In genomic region chr15:60518511-60518910, GRCh38 we compare ENCODE assay signal across 27 cellular contexts. TPM values are rescaled to one million over a fixed set of nuclear protein-coding genes. Genes with fewer than 3 reads are reported as not detected.
DNase-seq lines count a peak whose midpoint lies in the region; ATAC-seq and TF ChIP-seq lines count a peak whose summit lies in the region.
"Had no signal": no experiment of that assay in that cellular context is flagged by ENCODE, and none has a peak within 500 bp of the region (broad histone marks: within the 10 kb centered on the region; RNA-seq: fewer than 3 reads in every experiment).

No MANE protein-coding gene starts in this region.

- H3K9me3 ChIP-seq in gastrocnemius medialis, result no peaks in the 10 kb centered on the region

- H3K4me1 Mint-ChIP-seq in activated CD4-positive, alpha-beta T cell treated with anti-CD3 and anti-CD28 coated beads for 36 hours, result peaks cover 33% of the 10 kb centered on the region
- H3K4me1 Mint-ChIP-seq in activated T-helper 17 cell treated with anti-CD3 and anti-CD28 coated beads, Interleukin-2, amount 50 U/mL, for 72 hours, result peaks cover 37% of the 10 kb centered on the region

- peaks cover 23% of the 10 kb centered on the region for H3K36me3 Mint-ChIP-seq in activated CD4-positive, alpha-beta T cell treated with anti-CD3 and anti-CD28 coated beads for 36 hours (ENCODE audit: low read depth)
- H3K36me3 Mint-ChIP-seq in activated T-helper 17 cell treated with anti-CD3 and anti-CD28 coated beads, Interleukin-2, amount 50 U/mL, for 72 hours (ENCODE audit: low read depth), result peaks cover 97% of the 10 kb centered on the region
- H3K36me3 Mint-ChIP-seq: IgD-negative memory B cell, neural progenitor cell had no signal

- peak overlapping the region; percentile 33 for H3K27ac Mint-ChIP-seq in activated CD4-positive, alpha-beta T cell treated with anti-CD3 and anti-CD28 coated beads for 36 hours
- H3K27ac Mint-ChIP-seq in activated T-helper 17 cell treated with anti-CD3 and anti-CD28 coated beads, Interleukin-2, amount 50 U/mL, for 72 hours, result peak overlapping the region; percentile 6
- H3K27ac Mint-ChIP-seq: dendritic cell treated with granulocyte-macrophage colony-stimulating factor and Interleukin-4, amounts not matched to agents 40 ng/mL and 50 ng/mL, for 4 days; GM23338; IgD-negative memory B cell; memory B cell; neural progenitor cell had no signal

- no peaks in the 10 kb centered on the region for H3K9me3 Mint-ChIP-seq in activated CD4-positive, alpha-beta T cell treated with anti-CD3 and anti-CD28 coated beads for 36 hours (ENCODE audit: low read depth)
- no peaks in the 10 kb centered on the region for H3K9me3 Mint-ChIP-seq in activated T-helper 17 cell treated with anti-CD3 and anti-CD28 coated beads, Interleukin-2, amount 50 U/mL, for 72 hours
- H3K9me3 Mint-ChIP-seq: dendritic cell treated with granulocyte-macrophage colony-stimulating factor and Interleukin-4, amounts not matched to agents 40 ng/mL and 50 ng/mL, for 4 days; GM23338; IgD-negative memory B cell; memory B cell; neural progenitor cell had no signal

- peak overlapping the region; percentile 90 for H3K27ac ChIP-seq in epithelial cell of prostate
- peak overlapping the region; percentile 16 to 77 (median 68) for H3K27ac ChIP-seq in gastrocnemius medialis
- H3K27ac ChIP-seq: 22Rv1, neural progenitor cell had no signal

- no peak overlapping the region for H3K4me3 Mint-ChIP-seq in activated CD4-positive, alpha-beta T cell treated with anti-CD3 and anti-CD28 coated beads for 36 hours
- H3K4me3 Mint-ChIP-seq in activated T-helper 17 cell treated with anti-CD3 and anti-CD28 coated beads, Interleukin-2, amount 50 U/mL, for 72 hours, result no peak overlapping the region
- H3K4me3 Mint-ChIP-seq: dendritic cell treated with granulocyte-macrophage colony-stimulating factor and Interleukin-4, amounts not matched to agents 40 ng/mL and 50 ng/mL, for 4 days; GM23338; IgD-negative memory B cell; memory B cell; neural progenitor cell had no signal

- no peak overlapping the region for H3K4me3 ChIP-seq in gastrocnemius medialis
- H3K4me3 ChIP-seq: GM23338, neural progenitor cell, smooth muscle cell had no signal

- DNase-seq in activated CD4-positive, alpha-beta T cell treated with anti-CD3 and anti-CD28 coated beads for 36 hours, result no peak
- DNase-seq in activated CD4-positive, alpha-beta T cell treated with anti-CD3 and anti-CD28 coated beads for 48 hours, result no peak
- DNase-seq in epithelial cell of prostate (ENCODE audit: low read depth, low spot score) (no peak), gastrocnemius medialis (no peak), GM10266 (ENCODE audit: extremely low spot score) (no peak), DMS79 (lab: John Stamatoyannopoulos, UW) (no peak), inferior parietal cortex (ENCODE audit: extremely low spot score) (no peak)
- DNase-seq: activated CD8-positive, alpha-beta memory T cell treated with anti-CD3 and anti-CD28 coated beads for 24 hours; activated effector memory CD4-positive, alpha-beta T cell treated with anti-CD3 and anti-CD28 coated beads, Interleukin-2, amount 50 U/mL, for 16 hours; activated T-cell treated with anti-CD3 and anti-CD28 coated beads for 4 hours; C1 segment of cervical spinal cord; central memory CD4-positive, alpha-beta T cell; NCI-H1092; NCI-H187; right cardiac atrium; stimulated activated naive CD8-positive, alpha-beta T cell treated with anti-CD3 and anti-CD28 coated beads, Interleukin-15, Interleukin-2, amounts not matched to agents 100 U/mL and 50 U/mL, for 24 hours; T-helper 2 cell had no signal

- H3K36me3 ChIP-seq in gastrocnemius medialis, result peaks cover 0 to 18% of the 10 kb centered on the region in 2 donors
- H3K36me3 ChIP-seq: neural progenitor cell had no signal

- no peaks in the 10 kb centered on the region for H3K27me3 Mint-ChIP-seq in activated CD4-positive, alpha-beta T cell treated with anti-CD3 and anti-CD28 coated beads for 36 hours
- no peaks in the 10 kb centered on the region for H3K27me3 Mint-ChIP-seq in activated T-helper 17 cell treated with anti-CD3 and anti-CD28 coated beads, Interleukin-2, amount 50 U/mL, for 72 hours
- H3K27me3 Mint-ChIP-seq: dendritic cell treated with granulocyte-macrophage colony-stimulating factor and Interleukin-4, amounts not matched to agents 40 ng/mL and 50 ng/mL, for 4 days; IgD-negative memory B cell; memory B cell had no signal

- ATAC-seq in activated CD4-positive, alpha-beta T cell treated with anti-CD3 and anti-CD28 coated beads for 36 hours, result no peak
- ATAC-seq in activated T-helper 17 cell treated with anti-CD3 and anti-CD28 coated beads, Interleukin-2, amount 50 U/mL, for 72 hours (replicated peaks), result no peak
- ATAC-seq in gastrocnemius medialis, result no peak
- ATAC-seq: GM23338; left lobe of liver; right cardiac atrium; stimulated activated naive CD8-positive, alpha-beta T cell treated with anti-CD3 and anti-CD28 coated beads, Interleukin-15, Interleukin-2, amounts not matched to agents 100 U/mL and 50 U/mL, for 24 hours had no signal

- POLR2A ChIA-PET in activated CD4-positive, alpha-beta T cell treated with anti-CD3 and anti-CD28 coated beads for 36 hours (lab: Charles Lee), result interaction anchor here (0.9 kb wide), 1 partner anchor 12 kb away, joined by 4 read pairs; no protein-coding TSS in a partner anchor

- TF ChIP-seq POLR2A in gastrocnemius medialis (IDR thresholded peaks at IDR 0.05), result no peak

- H3K4me1 ChIP-seq in gastrocnemius medialis, result peaks cover 14 to 16% of the 10 kb centered on the region in 2 donors
- H3K4me1 ChIP-seq: parathyroid adenoma had no signal

- H3K27me3 ChIP-seq in gastrocnemius medialis, result no peaks in the 10 kb centered on the region
- H3K27me3 ChIP-seq: neural progenitor cell had no signal

- no peak for TF ChIP-seq CTCF in gastrocnemius medialis (IDR thresholded peaks at IDR 0.05 in 4 of 5, conservative IDR thresholded peaks at IDR 0.05 in 1 of 5)
- TF ChIP-seq CTCF in GM10266 (IDR thresholded peaks at IDR 0.05; ENCODE audit: control insufficient read depth, insufficient read depth, low read depth, missing control alignments), result no peak

- CTCF ChIA-PET in activated CD4-positive, alpha-beta T cell treated with anti-CD3 and anti-CD28 coated beads for 36 hours (lab: Charles Lee), result interaction anchor here (0.9 to 6.1 kb wide), 5 partner anchors 9 to 398 kb away, joined by 3 to 102 read pairs (median 4); no protein-coding TSS in a partner anchor

- in situ Hi-C loops in gastrocnemius medialis (cut with MboI; ENCODE audit: low sequenced_read_pairs in 4 of 4), result loop anchor here in 1 of 4 donors (25.0 kb wide), 1 partner anchor 1319 kb away; no protein-coding TSS in a partner anchor

- intact Hi-C loops in activated CD4-positive, alpha-beta T cell treated with anti-CD3 and anti-CD28 coated beads for 36 hours (cut with DNase I, micrococcal nuclease), result loop anchor here in 1 of 2 experiments (10.0 kb wide), 1 partner anchor 1316 kb away; no protein-coding TSS in a partner anchor
- intact Hi-C loops in gastrocnemius medialis (cut with DNase I; ENCODE audit: low total_unique reads), result no loop called here

RNA-seq across cellular contexts. Expression of gene ICE2, which starts 39.6 kb away (rescaled TPM):
- total RNA-seq in activated CD4-positive, alpha-beta T cell treated with anti-CD3 and anti-CD28 coated beads for 36 hours, result 10 to 100 TPM; 72.8 to 81.6 TPM
- total RNA-seq in activated T-helper 17 cell treated with anti-CD3 and anti-CD28 coated beads, Interleukin-2, amount 50 U/mL, for 72 hours, result 10 to 100 TPM; 46.0 to 69.3 TPM
- 10 to 100 TPM in 3 of 4 donors, 1 to 10 TPM in 1; 5.8 to 19.0 (median 14.3) TPM for total RNA-seq in gastrocnemius medialis
